8 cellular contexts compared by ENCODE assay signal in genomic region chr2:85413592-85414421, GRCh38. TPM values are rescaled to one million over a fixed set of nuclear protein-coding genes. Genes with fewer than 3 reads are reported as not detected.
DNase-seq lines count a peak whose midpoint lies in the region; ATAC-seq and TF ChIP-seq lines count a peak whose summit lies in the region.

No MANE protein-coding gene starts in this region.

- H3K4me1 Mint-ChIP-seq in activated T-cell treated with anti-CD3 and anti-CD28 coated beads, Interleukin-2, amount 50 U/mL, for 24 hours (ENCODE audit: low read depth) = peaks cover 38% of the 10 kb centered on the region
- peaks cover 32% of the 10 kb centered on the region for H3K4me1 Mint-ChIP-seq in osteocyte (ENCODE audit: unreplicated experiment)

- peak overlapping the region; percentile 51 for H3K4me3 ChIP-seq in HFF-Myc (replicated peaks; ENCODE audit: low read depth, low read length)

- peak overlapping the region; percentile 76 for H3K4me3 Mint-ChIP-seq in activated T-cell treated with anti-CD3 and anti-CD28 coated beads, Interleukin-2, amount 50 U/mL, for 24 hours
- peak overlapping the region; percentile 79 for H3K4me3 Mint-ChIP-seq in osteocyte (ENCODE audit: unreplicated experiment)

- peak overlapping the region; percentile 33 for H3K27ac Mint-ChIP-seq in activated T-cell treated with anti-CD3 and anti-CD28 coated beads, Interleukin-2, amount 50 U/mL, for 24 hours
- peak overlapping the region; percentile 80 for H3K27ac Mint-ChIP-seq in osteocyte (ENCODE audit: unreplicated experiment)

- DNase-seq in HFF-Myc (ENCODE audit: extremely low read depth, low read depth) (no peak), fibroblast of peridontal ligament (ENCODE audit: extremely low read depth) (peak; percentile 57), osteocyte (ENCODE audit: extremely low spot score, unreplicated experiment) (no peak), SHP77 (lab: John Stamatoyannopoulos, UW) (no peak), NCI-H2081 treated with DMSO at 0.1 percent for 48 hours (lab: John Stamatoyannopoulos, UW) (no peak)
- DNase-seq in activated T-cell treated with anti-CD3 and anti-CD28 coated beads, Interleukin-2, amount 50 U/mL, for 24 hours = peak; percentile 71

- no peaks in the 10 kb centered on the region for H3K27me3 Mint-ChIP-seq in activated T-cell treated with anti-CD3 and anti-CD28 coated beads, Interleukin-2, amount 50 U/mL, for 24 hours
- no peaks in the 10 kb centered on the region for H3K27me3 Mint-ChIP-seq in osteocyte (ENCODE audit: unreplicated experiment)

- ATAC-seq in HG02571 (IDR thresholded peaks at IDR 0.05; ENCODE audit: unreplicated experiment) (no peak), HG02642 (IDR thresholded peaks at IDR 0.05; ENCODE audit: poor library complexity, unreplicated experiment) (no peak)

- H3K36me3 Mint-ChIP-seq in activated T-cell treated with anti-CD3 and anti-CD28 coated beads, Interleukin-2, amount 50 U/mL, for 24 hours (ENCODE audit: low read depth) = no peaks in the 10 kb centered on the region
- no peaks in the 10 kb centered on the region for H3K36me3 Mint-ChIP-seq in osteocyte (ENCODE audit: unreplicated experiment)

- TF ChIP-seq CTCF in HFF-Myc (IDR thresholded peaks at IDR 0.05; ENCODE audit: low read depth, low read length, missing control alignments) (no peak), osteocyte (IDR thresholded peaks at IDR 0.05) (no peak)

- H3K9me3 Mint-ChIP-seq in activated T-cell treated with anti-CD3 and anti-CD28 coated beads, Interleukin-2, amount 50 U/mL, for 24 hours = no peaks in the 10 kb centered on the region
- H3K9me3 Mint-ChIP-seq in osteocyte (ENCODE audit: unreplicated experiment) = no peaks in the 10 kb centered on the region

RNA-seq across cellular contexts. Expression of gene CAPG, which starts 3.6 kb away (rescaled TPM):
- 32.2 and 32.8 TPM in 2 replicates for total RNA-seq in osteocyte

RNA-seq across cellular contexts. Expression of gene SH2D6, which starts 4.7 kb away (rescaled TPM):
- total RNA-seq in osteocyte = 0.51 and 1.6 TPM in 2 replicates

RNA-seq across cellular contexts. Expression of gene ELMOD3, which starts 59.2 kb away (rescaled TPM):
- total RNA-seq in osteocyte = 19.6 and 21.1 TPM in 2 replicates

RNA-seq across cellular contexts. Expression of gene RETSAT, which starts 59.5 kb away (rescaled TPM):
- 34.1 and 38.8 TPM in 2 replicates for total RNA-seq in osteocyte

Comparison
In these comparisons a context has a peak if more than half of its experiments do, and no peak if none do; other contexts are left out.
1. DNase-seq: peak in activated T-cell treated with anti-CD3 and anti-CD28 coated beads, Interleukin-2, amount 50 U/mL, for 24 hours (single experiment) and fibroblast of peridontal ligament (single experiment); none in HFF-Myc (single experiment), osteocyte (single experiment), SHP77 (0 of 2) and NCI-H2081 treated with DMSO at 0.1 percent for 48 hours (single experiment).